ENCODE assay signal across 1 cellular context in genomic region chr7:5082806-5083205, GRCh38.
TF ChIP-seq lines count a peak whose summit lies in the region.

No MANE protein-coding gene starts in this region.

TF ChIP-seq in GM23338, 12 proteins besides CTCF, POLR2A, EP300 and RAD21 (continued from another document):
- TF ChIP-seq ZNF462 (CRISPR knock-in tag; IDR thresholded peaks at IDR 0.05) (no peak), ZNF331 (CRISPR knock-in tag; IDR thresholded peaks at IDR 0.05; ENCODE audit: low read depth) (no peak), JUNB (IDR thresholded peaks at IDR 0.05; ENCODE audit: unreplicated experiment) (no peak), NANOG (IDR thresholded peaks at IDR 0.05; ENCODE audit: borderline replicate concordance) (no peak), POLR2AphosphoS5 (IDR thresholded peaks at IDR 0.05; ENCODE audit: low read depth) (no peak), STAT1 (IDR thresholded peaks at IDR 0.05; ENCODE audit: unreplicated experiment) (no peak)
- TF ChIP-seq, protein P1, sequence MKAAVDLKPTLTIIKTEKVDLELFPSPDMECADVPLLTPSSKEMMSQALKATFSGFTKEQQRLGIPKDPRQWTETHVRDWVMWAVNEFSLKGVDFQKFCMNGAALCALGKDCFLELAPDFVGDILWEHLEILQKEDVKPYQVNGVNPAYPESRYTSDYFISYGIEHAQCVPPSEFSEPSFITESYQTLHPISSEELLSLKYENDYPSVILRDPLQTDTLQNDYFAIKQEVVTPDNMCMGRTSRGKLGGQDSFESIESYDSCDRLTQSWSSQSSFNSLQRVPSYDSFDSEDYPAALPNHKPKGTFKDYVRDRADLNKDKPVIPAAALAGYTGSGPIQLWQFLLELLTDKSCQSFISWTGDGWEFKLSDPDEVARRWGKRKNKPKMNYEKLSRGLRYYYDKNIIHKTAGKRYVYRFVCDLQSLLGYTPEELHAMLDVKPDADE (IDR thresholded peaks at IDR 0.05): no peak
- TF ChIP-seq, protein P2, sequence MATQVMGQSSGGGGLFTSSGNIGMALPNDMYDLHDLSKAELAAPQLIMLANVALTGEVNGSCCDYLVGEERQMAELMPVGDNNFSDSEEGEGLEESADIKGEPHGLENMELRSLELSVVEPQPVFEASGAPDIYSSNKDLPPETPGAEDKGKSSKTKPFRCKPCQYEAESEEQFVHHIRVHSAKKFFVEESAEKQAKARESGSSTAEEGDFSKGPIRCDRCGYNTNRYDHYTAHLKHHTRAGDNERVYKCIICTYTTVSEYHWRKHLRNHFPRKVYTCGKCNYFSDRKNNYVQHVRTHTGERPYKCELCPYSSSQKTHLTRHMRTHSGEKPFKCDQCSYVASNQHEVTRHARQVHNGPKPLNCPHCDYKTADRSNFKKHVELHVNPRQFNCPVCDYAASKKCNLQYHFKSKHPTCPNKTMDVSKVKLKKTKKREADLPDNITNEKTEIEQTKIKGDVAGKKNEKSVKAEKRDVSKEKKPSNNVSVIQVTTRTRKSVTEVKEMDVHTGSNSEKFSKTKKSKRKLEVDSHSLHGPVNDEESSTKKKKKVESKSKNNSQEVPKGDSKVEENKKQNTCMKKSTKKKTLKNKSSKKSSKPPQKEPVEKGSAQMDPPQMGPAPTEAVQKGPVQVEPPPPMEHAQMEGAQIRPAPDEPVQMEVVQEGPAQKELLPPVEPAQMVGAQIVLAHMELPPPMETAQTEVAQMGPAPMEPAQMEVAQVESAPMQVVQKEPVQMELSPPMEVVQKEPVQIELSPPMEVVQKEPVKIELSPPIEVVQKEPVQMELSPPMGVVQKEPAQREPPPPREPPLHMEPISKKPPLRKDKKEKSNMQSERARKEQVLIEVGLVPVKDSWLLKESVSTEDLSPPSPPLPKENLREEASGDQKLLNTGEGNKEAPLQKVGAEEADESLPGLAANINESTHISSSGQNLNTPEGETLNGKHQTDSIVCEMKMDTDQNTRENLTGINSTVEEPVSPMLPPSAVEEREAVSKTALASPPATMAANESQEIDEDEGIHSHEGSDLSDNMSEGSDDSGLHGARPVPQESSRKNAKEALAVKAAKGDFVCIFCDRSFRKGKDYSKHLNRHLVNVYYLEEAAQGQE (IDR thresholded peaks at IDR 0.05; ENCODE audit: unreplicated experiment): no peak
